Comparison of ENCODE assay signal across 8 cellular contexts in the genomic region with DNA sequence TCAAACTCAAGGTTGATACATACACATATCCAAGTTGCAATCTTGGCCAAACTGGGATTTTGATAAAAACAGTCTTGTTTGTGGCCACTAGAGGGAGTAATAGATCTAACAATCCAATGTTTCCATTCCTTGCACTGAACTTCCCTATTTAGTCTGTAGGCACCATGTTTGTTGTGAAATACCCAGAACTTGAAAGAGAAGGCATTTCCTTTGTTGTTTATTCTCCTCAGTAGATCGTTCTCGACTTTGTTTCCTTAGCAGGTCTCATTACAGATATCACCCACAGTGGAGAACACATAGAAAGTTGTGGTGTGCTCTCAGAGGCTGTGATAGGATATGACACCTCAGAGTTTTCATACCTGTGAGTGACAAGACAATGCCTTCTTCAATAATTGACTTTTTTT.
DNase-seq lines count a peak whose midpoint lies in the region; ATAC-seq and TF ChIP-seq lines count a peak whose summit lies in the region.

No MANE protein-coding gene starts in this region.

- H3K27ac Mint-ChIP-seq in activated CD8-positive, alpha-beta T cell treated with anti-CD3 and anti-CD28 coated beads for 36 hours: peak overlapping the region; percentile 15

- no peak overlapping the region for H3K4me3 Mint-ChIP-seq in activated CD8-positive, alpha-beta T cell treated with anti-CD3 and anti-CD28 coated beads for 36 hours

- H3K9me3 ChIP-seq in AG04450 (ENCODE audit: control insufficient read depth, insufficient read depth, low read length) (no peaks in the 10 kb centered on the region), osteoblast (ENCODE audit: low read depth, low read length) (no peaks in the 10 kb centered on the region)

- POLR2A ChIA-PET in AG04450 (lab: Yijun Ruan, JAX): no interaction called here
- POLR2A ChIA-PET in activated CD8-positive, alpha-beta T cell treated with anti-CD3 and anti-CD28 coated beads for 36 hours (lab: Charles Lee): interaction anchor here (0.6 to 1.4 kb wide), 2 partner anchors 20 to 82 kb away, joined by 3 to 4 read pairs; no protein-coding TSS in a partner anchor

- H2AFZ ChIP-seq in osteoblast (ENCODE audit: low read length): no peak overlapping the region

- no peak overlapping the region for H3K27ac ChIP-seq in AG04450 (ENCODE audit: low read depth, low read length)
- no peak overlapping the region for H3K27ac ChIP-seq in foreskin keratinocyte
- no peak overlapping the region for H3K27ac ChIP-seq in osteoblast (ENCODE audit: low read depth, low read length)

- ATAC-seq in HG02981 (IDR thresholded peaks at IDR 0.05; ENCODE audit: unreplicated experiment): peak; percentile 70
- ATAC-seq in activated CD8-positive, alpha-beta T cell treated with anti-CD3 and anti-CD28 coated beads for 36 hours: peak; percentile 86
- peak; percentile 81 for ATAC-seq in foreskin keratinocyte

- H3K4me1 ChIP-seq in foreskin keratinocyte (no peaks in the 10 kb centered on the region), osteoblast (ENCODE audit: insufficient read depth, low read length) (peaks cover 7% of the 10 kb centered on the region)

- no peaks in the 10 kb centered on the region for H3K9me3 Mint-ChIP-seq in activated CD8-positive, alpha-beta T cell treated with anti-CD3 and anti-CD28 coated beads for 36 hours

- H3K36me3 Mint-ChIP-seq in activated CD8-positive, alpha-beta T cell treated with anti-CD3 and anti-CD28 coated beads for 36 hours (ENCODE audit: low read depth): peaks cover 6% of the 10 kb centered on the region

- no peaks in the 10 kb centered on the region for H3K27me3 Mint-ChIP-seq in activated CD8-positive, alpha-beta T cell treated with anti-CD3 and anti-CD28 coated beads for 36 hours

- peaks cover 34% of the 10 kb centered on the region for H3K4me1 Mint-ChIP-seq in activated CD8-positive, alpha-beta T cell treated with anti-CD3 and anti-CD28 coated beads for 36 hours (ENCODE audit: low read depth)

- H3K79me2 ChIP-seq in osteoblast (ENCODE audit: insufficient read depth, low read length): no peaks in the 10 kb centered on the region

- TF ChIP-seq CTCF in AG04450 (IDR thresholded peaks at IDR 0.05; ENCODE audit: low read depth, low read length): peak; percentile 76
- peak; percentile 65 for TF ChIP-seq CTCF in GM12874 (IDR thresholded peaks at IDR 0.05; ENCODE audit: insufficient read depth, low read depth, low read length)
- peak; percentile 98 for TF ChIP-seq CTCF in activated CD8-positive, alpha-beta T cell treated with anti-CD3 and anti-CD28 coated beads for 36 hours (IDR thresholded peaks at IDR 0.05)
- peak; percentile 90 for TF ChIP-seq CTCF in foreskin keratinocyte (conservative IDR thresholded peaks at IDR 0.05)
- peak; percentile 70 for TF ChIP-seq CTCF in osteoblast (IDR thresholded peaks at IDR 0.05; ENCODE audit: extremely low read depth, low read depth, low read length)

- CTCF ChIA-PET in AG04450 (lab: Charles Lee): interaction anchor here (0.6 to 10.5 kb wide), 56 partner anchors 8 to 447 kb away, joined by 3 to 265 read pairs (median 6); a partner anchor contains a TSS
- CTCF ChIA-PET in activated CD8-positive, alpha-beta T cell treated with anti-CD3 and anti-CD28 coated beads for 36 hours (lab: Charles Lee): interaction anchor here (0.6 to 3.2 kb wide), 47 partner anchors 8 to 425 kb away, joined by 3 to 51 read pairs (median 6); a partner anchor contains a TSS

- H3K36me3 ChIP-seq in osteoblast (ENCODE audit: insufficient read depth, low read length): peaks cover 17% of the 10 kb centered on the region

- no peaks in the 10 kb centered on the region for H4K20me1 ChIP-seq in osteoblast (ENCODE audit: insufficient read depth, low read length)

- DNase-seq in AG04450 (ENCODE audit: low read depth, low spot score): peak; percentile 48
- DNase-seq in NCI-H2227 treated with DMSO at 0.1 percent for 48 hours (lab: John Stamatoyannopoulos, UW): peak; percentile 43
- DNase-seq in activated CD8-positive, alpha-beta T cell treated with anti-CD3 and anti-CD28 coated beads for 36 hours: no peak
- peak; percentile 39 to 57 for DNase-seq in foreskin keratinocyte
- no peak for DNase-seq in osteoblast (ENCODE audit: insufficient read length, low spot score, missing footprints)
- DNase-seq in ecto neural progenitor cell (ENCODE audit: low spot score): no peak

- intact Hi-C loops in activated CD8-positive, alpha-beta T cell treated with anti-CD3 and anti-CD28 coated beads for 36 hours (cut with micrococcal nuclease): loop anchor here (5.0 kb wide), 2 partner anchors 70 to 85 kb away; a partner anchor contains a TSS

- H3K4me2 ChIP-seq in osteoblast (ENCODE audit: insufficient read depth, low read length): no peak overlapping the region

- H3K27me3 ChIP-seq in AG04450 (ENCODE audit: control insufficient read depth, insufficient read depth, low read length) (no peaks in the 10 kb centered on the region), foreskin keratinocyte (no peaks in the 10 kb centered on the region), osteoblast (ENCODE audit: insufficient read depth, low read length) (no peaks in the 10 kb centered on the region)

- H3K4me3 ChIP-seq in AG04450 (ENCODE audit: low read depth, low read length): no peak overlapping the region
- H3K4me3 ChIP-seq in osteoblast (ENCODE audit: insufficient read depth, low read length): no peak overlapping the region

Comparison
In these comparisons a context has a peak if more than half of its experiments do, and no peak if none do; other contexts are left out.
1. DNase-seq: peak in AG04450 (single experiment), NCI-H2227 treated with DMSO at 0.1 percent for 48 hours (single experiment) and foreskin keratinocyte (2 of 2); none in activated CD8-positive, alpha-beta T cell treated with anti-CD3 and anti-CD28 coated beads for 36 hours (single experiment), osteoblast (single experiment) and ecto neural progenitor cell (single experiment).
2. Peak in every context shown above with its lines, with median percentiles within 50 percentile points of each other: CTCF ChIP-seq and ATAC-seq.